Comparison of ENCODE assay signal across 14 cellular contexts in the genomic region with DNA sequence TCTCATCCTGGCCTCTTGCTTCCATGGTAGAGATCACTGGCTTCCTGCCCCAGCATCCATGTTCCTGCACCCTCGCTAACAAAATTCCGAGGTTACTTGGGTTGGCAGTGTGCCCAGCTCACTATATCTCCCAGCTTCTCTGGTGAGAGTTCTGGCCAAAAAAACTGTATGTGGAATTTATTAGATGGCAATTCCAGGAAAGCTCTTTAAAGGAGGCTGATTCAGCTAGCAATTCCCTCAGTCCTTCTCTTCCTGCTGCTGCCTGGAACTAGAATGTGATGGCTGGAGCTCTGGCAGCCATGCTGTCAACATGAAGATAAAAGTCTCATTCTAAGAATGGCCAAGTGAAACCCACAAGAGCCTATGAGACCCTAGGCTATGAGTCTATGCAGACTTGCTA.
A peak's percentile ranks its signal among the peaks of the same experiment; 100 is the strongest.
DNase-seq lines count a peak whose midpoint lies in the region; ATAC-seq and TF ChIP-seq lines count a peak whose summit lies in the region.
"Had no signal": no experiment of that assay in that cellular context is flagged by ENCODE, and none has a peak within 500 bp of the region (broad histone marks: within the 10 kb centered on the region; RNA-seq: fewer than 3 reads in every experiment).

No MANE protein-coding gene starts in this region.

- peaks cover 78% of the 10 kb centered on the region for H3K4me1 Mint-ChIP-seq in CD8-positive, alpha-beta T cell (ENCODE audit: low read depth)
- H3K4me1 Mint-ChIP-seq in IgD-negative memory B cell: peaks cover 63 to 82% (median 80%) of the 10 kb centered on the region in 3 donors
- H3K4me1 Mint-ChIP-seq in activated naive CD8-positive, alpha-beta T cell treated with anti-CD3 and anti-CD28 coated beads, Interleukin-2, amount 10 ng/mL, durations not matched to agents 7 days and 5 days: peaks cover 75% of the 10 kb centered on the region
- peaks cover 75 to 87% (median 76%) of the 10 kb centered on the region in 3 donors for H3K4me1 Mint-ChIP-seq in naive B cell

- H3K36me3 Mint-ChIP-seq in CD8-positive, alpha-beta T cell: peaks cover 92% of the 10 kb centered on the region
- H3K36me3 Mint-ChIP-seq in IgD-negative memory B cell: peaks cover 9% of the 10 kb centered on the region
- peaks cover 57% of the 10 kb centered on the region for H3K36me3 Mint-ChIP-seq in activated naive CD8-positive, alpha-beta T cell treated with anti-CD3 and anti-CD28 coated beads, Interleukin-2, amount 10 ng/mL, durations not matched to agents 7 days and 5 days
- peaks cover 14 to 19% of the 10 kb centered on the region in 2 donors for H3K36me3 Mint-ChIP-seq in naive B cell

- no peaks in the 10 kb centered on the region for H3K27me3 Mint-ChIP-seq in CD8-positive, alpha-beta T cell (ENCODE audit: low read depth)
- no peaks in the 10 kb centered on the region for H3K27me3 Mint-ChIP-seq in IgD-negative memory B cell
- no peaks in the 10 kb centered on the region for H3K27me3 Mint-ChIP-seq in activated naive CD8-positive, alpha-beta T cell treated with anti-CD3 and anti-CD28 coated beads, Interleukin-2, amount 10 ng/mL, durations not matched to agents 7 days and 5 days
- H3K27me3 Mint-ChIP-seq in naive B cell: no peaks in the 10 kb centered on the region

- H3K27ac Mint-ChIP-seq in CD8-positive, alpha-beta T cell: peak overlapping the region; percentile 69
- H3K27ac Mint-ChIP-seq in IgD-negative memory B cell (peak overlapping the region; percentile 80 to 93 (median 93)), naive B cell (peak overlapping the region in 4 of 6 donors; percentile 39 to 92 (median 82))
- peak overlapping the region; percentile 70 for H3K27ac Mint-ChIP-seq in activated naive CD8-positive, alpha-beta T cell treated with anti-CD3 and anti-CD28 coated beads, Interleukin-2, amount 10 ng/mL, durations not matched to agents 7 days and 5 days

- POLR2A ChIA-PET in CD8-positive, alpha-beta T cell (lab: Charles Lee): interaction anchor here (0.8 to 2.4 kb wide), 4 partner anchors 11 to 142 kb away, joined by 3 to 11 read pairs (median 3); no protein-coding TSS in a partner anchor
- POLR2A ChIA-PET in activated naive CD8-positive, alpha-beta T cell treated with anti-CD3 and anti-CD28 coated beads, Interleukin-2, amount 10 ng/mL, durations not matched to agents 7 days and 5 days (lab: Charles Lee): no interaction called here

- 10 to 19% methylated on average over 2 of the region's 2 CpGs for WGBS in heart right ventricle, 2 donors

- TF ChIP-seq CTCF in CD8-positive, alpha-beta T cell (IDR thresholded peaks at IDR 0.05): no peak
- no peak for TF ChIP-seq CTCF in heart right ventricle (IDR thresholded peaks at IDR 0.05)

- no peak overlapping the region for H3K4me3 Mint-ChIP-seq in CD8-positive, alpha-beta T cell
- H3K4me3 Mint-ChIP-seq in IgD-negative memory B cell: peak overlapping the region in 3 of 4 donors; percentile 11 to 76 (median 41)
- peak overlapping the region; percentile 53 for H3K4me3 Mint-ChIP-seq in activated naive CD8-positive, alpha-beta T cell treated with anti-CD3 and anti-CD28 coated beads, Interleukin-2, amount 10 ng/mL, durations not matched to agents 7 days and 5 days
- peak overlapping the region in 6 of 8 donors; percentile 17 to 83 (median 73) for H3K4me3 Mint-ChIP-seq in naive B cell
- H3K4me3 Mint-ChIP-seq: neural crest cell had no signal

- no peaks in the 10 kb centered on the region for H3K9me3 ChIP-seq in CD8-positive, alpha-beta T cell (ENCODE audit: low read length)
- H3K9me3 ChIP-seq in heart right ventricle: peaks cover 0 to 13% (median 0%) of the 10 kb centered on the region in 11 donors

- peaks cover 79% of the 10 kb centered on the region for H3K4me1 ChIP-seq in CD8-positive, alpha-beta T cell (ENCODE audit: insufficient read depth, low read length)
- H3K4me1 ChIP-seq in heart right ventricle: peaks cover 0 to 68% (median 9%) of the 10 kb centered on the region in 9 donors
- H3K4me1 ChIP-seq: sigmoid colon had no signal

- ATAC-seq in CD8-positive, alpha-beta T cell: no peak
- no peak for ATAC-seq in activated naive CD8-positive, alpha-beta T cell treated with anti-CD3 and anti-CD28 coated beads, Interleukin-2, amount 10 ng/mL, durations not matched to agents 7 days and 5 days (ENCODE audit: low read depth)
- ATAC-seq in naive B cell (ENCODE audit: low read depth in 2 of 2) (no peak), GM18907 (IDR thresholded peaks at IDR 0.05; ENCODE audit: unreplicated experiment) (no peak), heart right ventricle (no peak)

- peaks cover 21% of the 10 kb centered on the region for H3K36me3 ChIP-seq in CD8-positive, alpha-beta T cell (ENCODE audit: insufficient read depth, low read length)
- H3K36me3 ChIP-seq in heart right ventricle: peaks cover 0 to 16% (median 0%) of the 10 kb centered on the region in 9 donors

- CTCF ChIA-PET in CD8-positive, alpha-beta T cell (lab: Charles Lee): interaction anchor here (6.0 kb wide), 1 partner anchor 142 kb away, joined by 50 read pairs; no protein-coding TSS in a partner anchor

- no peaks in the 10 kb centered on the region for H3K27me3 ChIP-seq in CD8-positive, alpha-beta T cell (ENCODE audit: insufficient read depth, low read length)
- H3K27me3 ChIP-seq in heart right ventricle: no peaks in the 10 kb centered on the region
- H3K27me3 ChIP-seq: sigmoid colon had no signal

- H3K4me3 ChIP-seq in CD8-positive, alpha-beta T cell (ENCODE audit: low read depth, low read length): no peak overlapping the region
- no peak overlapping the region for H3K4me3 ChIP-seq in heart right ventricle
- H3K4me3 ChIP-seq: sigmoid colon had no signal

- peaks cover 4% of the 10 kb centered on the region for H3K9me3 Mint-ChIP-seq in CD8-positive, alpha-beta T cell
- H3K9me3 Mint-ChIP-seq in IgD-negative memory B cell: peaks cover 0 to 5% (median 0%) of the 10 kb centered on the region in 3 donors
- H3K9me3 Mint-ChIP-seq in activated naive CD8-positive, alpha-beta T cell treated with anti-CD3 and anti-CD28 coated beads, Interleukin-2, amount 10 ng/mL, durations not matched to agents 7 days and 5 days: no peaks in the 10 kb centered on the region
- peaks cover 0 to 5% (median 4%) of the 10 kb centered on the region in 7 donors for H3K9me3 Mint-ChIP-seq in naive B cell

- no peak overlapping the region for H3K27ac ChIP-seq in CD8-positive, alpha-beta T cell (ENCODE audit: low read depth, low read length)
- peak overlapping the region in 1 of 10 donors; percentile 80 for H3K27ac ChIP-seq in heart right ventricle
- H3K27ac ChIP-seq: sigmoid colon had no signal

- intact Hi-C loops in CD8-positive, alpha-beta T cell (cut with DNase I, micrococcal nuclease): loop anchor here in 1 of 2 experiments (5.0 kb wide), 1 partner anchor 35 kb away; no protein-coding TSS in a partner anchor
- intact Hi-C loops in heart right ventricle (cut with DNase I): loop anchor here in 1 of 10 donors (10.0 kb wide), 1 partner anchor 108 kb away; no protein-coding TSS in a partner anchor

- DNase-seq in CD8-positive, alpha-beta T cell: no peak
- no peak for DNase-seq in activated naive CD8-positive, alpha-beta T cell treated with anti-CD3 and anti-CD28 coated beads, Interleukin-2, amount 10 ng/mL, durations not matched to agents 7 days and 5 days
- DNase-seq in naive B cell: no peak
- DNase-seq in activated gamma-delta T cell (lab: John Stamatoyannopoulos, UW): no peak
- DNase-seq in heart right ventricle: no peak
- DNase-seq: activated CD8-positive, alpha-beta memory T cell treated with anti-CD3 and anti-CD28 coated beads, Interleukin-2, amount 50 U/mL, for 4 hours; Calu3; Karpas-422; NCI-H1930; sigmoid colon; T1000 had no signal
